ENCODE assay signal across 8 cellular contexts in the genomic region with DNA sequence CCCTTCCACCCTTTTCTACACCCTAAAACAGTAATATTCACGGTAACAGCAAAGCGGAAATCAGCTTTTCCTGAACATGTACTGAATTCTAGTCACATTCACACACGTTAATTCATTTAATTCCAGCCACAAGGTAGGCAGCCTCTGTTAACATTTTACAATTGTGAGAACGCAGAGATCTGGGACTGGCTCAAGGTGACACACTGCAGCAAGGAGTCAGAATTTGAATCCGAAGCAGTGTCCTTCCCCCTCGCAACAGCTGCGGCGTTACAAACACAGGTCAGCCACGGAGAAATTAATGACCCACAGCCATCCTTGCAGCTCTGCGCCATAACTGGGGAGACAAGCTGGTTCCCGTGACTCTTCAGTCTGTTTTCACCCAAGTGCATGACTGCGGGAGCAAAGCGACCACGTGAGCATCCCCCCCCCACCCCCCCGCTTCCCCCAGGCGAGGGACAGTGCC. TPM values are rescaled to one million over a fixed set of nuclear protein-coding genes. Genes with fewer than 3 reads are reported as not detected.
DNase-seq lines count a peak whose midpoint lies in the region; ATAC-seq and TF ChIP-seq lines count a peak whose summit lies in the region.

No MANE protein-coding gene starts in this region.

- H4K20me1 ChIP-seq in PC-9 (ENCODE audit: insufficient read depth), result peaks cover 32% of the 10 kb centered on the region

- TF ChIP-seq CTCF in PC-9 (conservative IDR thresholded peaks at IDR 0.05), result no peak

- H3K27ac ChIP-seq in PC-9, result peak overlapping the region; percentile 99

- no peaks in the 10 kb centered on the region for H3K27me3 Mint-ChIP-seq in activated CD4-positive, alpha-beta T cell treated with anti-CD3 and anti-CD28 coated beads, Interleukin-2, amount 10 ng/mL, durations not matched to agents 7 days and 5 days
- no peaks in the 10 kb centered on the region for H3K27me3 Mint-ChIP-seq in effector memory CD8-positive, alpha-beta T cell
- no peaks in the 10 kb centered on the region for H3K27me3 Mint-ChIP-seq in naive thymus-derived CD8-positive, alpha-beta T cell

- POLR2A ChIA-PET in activated CD4-positive, alpha-beta T cell treated with anti-CD3 and anti-CD28 coated beads, Interleukin-2, amount 10 ng/mL, durations not matched to agents 7 days and 5 days (lab: Charles Lee), result interaction anchor here (1.2 to 1.5 kb wide), 2 partner anchors 13 to 19 kb away, joined by 3 to 5 read pairs; no protein-coding TSS in a partner anchor
- POLR2A ChIA-PET in PC-9 (lab: Charles Lee; ENCODE audit: unreplicated experiment), result interaction anchor here (0.6 to 3.1 kb wide), 7 partner anchors 15 to 82 kb away, joined by 3 to 57 read pairs (median 6); partner anchors contain the start of gene CHCHD5
- POLR2A ChIA-PET in naive thymus-derived CD8-positive, alpha-beta T cell (lab: Charles Lee), result interaction anchor here (0.7 to 9.9 kb wide), 10 partner anchors 13 to 146 kb away, joined by 3 to 330 read pairs (median 4); partner anchors contain the start of gene CHCHD5

- peaks cover 83% of the 10 kb centered on the region for H3F3A ChIP-seq in PC-9 (ENCODE audit: insufficient read depth, low read depth)

- CTCF ChIA-PET in activated CD4-positive, alpha-beta T cell treated with anti-CD3 and anti-CD28 coated beads, Interleukin-2, amount 10 ng/mL, durations not matched to agents 7 days and 5 days (lab: Charles Lee), result interaction anchor here (0.7 to 7.6 kb wide), 11 partner anchors 9 to 81 kb away, joined by 3 to 35 read pairs (median 4); no protein-coding TSS in a partner anchor
- CTCF ChIA-PET in PC-9 (lab: Charles Lee), result interaction anchor here (0.6 to 1.7 kb wide), 6 partner anchors 11 to 60 kb away, joined by 3 to 19 read pairs (median 8); partner anchors contain the start of gene CHCHD5

- ATAC-seq in effector memory CD8-positive, alpha-beta T cell (replicated peaks), result no peak
- no peak for ATAC-seq in naive thymus-derived CD8-positive, alpha-beta T cell
- ATAC-seq in GM21381 (IDR thresholded peaks at IDR 0.05; ENCODE audit: unreplicated experiment), result no peak

- H2AFZ ChIP-seq in PC-9, result no peak overlapping the region

- DNase-seq in activated CD4-positive, alpha-beta T cell treated with anti-CD3 and anti-CD28 coated beads, Interleukin-2, amount 10 ng/mL, durations not matched to agents 7 days and 5 days, result no peak
- DNase-seq in activated CD4-positive, alpha-beta T cell treated with anti-CD3 and anti-CD28 coated beads for 4 hours, result no peak
- no peak for DNase-seq in PC-9
- DNase-seq in effector memory CD8-positive, alpha-beta T cell, result peak in 1 of 3 experiments; percentile 4
- DNase-seq in naive thymus-derived CD8-positive, alpha-beta T cell, result no peak
- no peak for DNase-seq in activated gamma-delta T cell treated with Interleukin-2 at 50 U/mL for 16 hours
- DNase-seq in NCI-H146 treated with DMSO at 0.1 percent for 48 hours (lab: John Stamatoyannopoulos, UW; ENCODE audit: unreplicated experiment), result no peak

- H3K9me3 ChIP-seq in PC-9 (ENCODE audit: insufficient read depth, low read depth), result no peaks in the 10 kb centered on the region

- peak overlapping the region; percentile 91 for H3K27ac Mint-ChIP-seq in activated CD4-positive, alpha-beta T cell treated with anti-CD3 and anti-CD28 coated beads, Interleukin-2, amount 10 ng/mL, durations not matched to agents 7 days and 5 days
- H3K27ac Mint-ChIP-seq in effector memory CD8-positive, alpha-beta T cell, result peak overlapping the region; percentile 86 to 88
- H3K27ac Mint-ChIP-seq in naive thymus-derived CD8-positive, alpha-beta T cell, result peak overlapping the region in 9 of 10 donors; percentile 49 to 95 (median 92)

- peak overlapping the region; percentile 70 for H3K4me3 ChIP-seq in PC-9

- peaks cover 61% of the 10 kb centered on the region for H3K36me3 Mint-ChIP-seq in activated CD4-positive, alpha-beta T cell treated with anti-CD3 and anti-CD28 coated beads, Interleukin-2, amount 10 ng/mL, durations not matched to agents 7 days and 5 days (ENCODE audit: low read depth)
- H3K36me3 Mint-ChIP-seq in effector memory CD8-positive, alpha-beta T cell (ENCODE audit: insufficient read depth), result peaks cover 42% of the 10 kb centered on the region
- H3K36me3 Mint-ChIP-seq in naive thymus-derived CD8-positive, alpha-beta T cell, result peaks cover 4 to 32% (median 7%) of the 10 kb centered on the region in 3 donors

- peaks cover 68% of the 10 kb centered on the region for H3K4me1 ChIP-seq in PC-9 (replicated peaks; ENCODE audit: insufficient read depth)

- H3K79me2 ChIP-seq in PC-9 (ENCODE audit: low read depth), result peaks cover 64% of the 10 kb centered on the region

- H3K4me1 Mint-ChIP-seq in activated CD4-positive, alpha-beta T cell treated with anti-CD3 and anti-CD28 coated beads, Interleukin-2, amount 10 ng/mL, durations not matched to agents 7 days and 5 days, result peaks cover 69% of the 10 kb centered on the region
- H3K4me1 Mint-ChIP-seq in effector memory CD8-positive, alpha-beta T cell (ENCODE audit: low read depth in 2 of 2), result peaks cover 59 to 60% of the 10 kb centered on the region in 2 donors
- H3K4me1 Mint-ChIP-seq in naive thymus-derived CD8-positive, alpha-beta T cell, result peaks cover 35 to 63% (median 58%) of the 10 kb centered on the region in 4 donors

- BruUV-seq in PC-9 (replicated peaks; lab: Mats Ljungman, UMichigan), result no TSS peak

- peak overlapping the region; percentile 98 for H3K4me2 ChIP-seq in PC-9

- H3K4me3 Mint-ChIP-seq in activated CD4-positive, alpha-beta T cell treated with anti-CD3 and anti-CD28 coated beads, Interleukin-2, amount 10 ng/mL, durations not matched to agents 7 days and 5 days, result peak overlapping the region; percentile 99
- peak overlapping the region; percentile 86 to 90 for H3K4me3 Mint-ChIP-seq in effector memory CD8-positive, alpha-beta T cell
- H3K4me3 Mint-ChIP-seq in naive thymus-derived CD8-positive, alpha-beta T cell, result peak overlapping the region; percentile 86 to 95 (median 90)

- no peaks in the 10 kb centered on the region for H3K27me3 ChIP-seq in PC-9 (ENCODE audit: insufficient read depth, low read depth)

- no peaks in the 10 kb centered on the region for H3K9me2 ChIP-seq in PC-9 (ENCODE audit: insufficient read depth)

- intact Hi-C loops in PC-9 (cut with micrococcal nuclease; ENCODE audit: unreplicated experiment), result loop anchor here (1.0 to 10.0 kb wide), 8 partner anchors 14 to 642 kb away; partner anchors contain the start of gene CHCHD5

- H3K9me3 Mint-ChIP-seq in activated CD4-positive, alpha-beta T cell treated with anti-CD3 and anti-CD28 coated beads, Interleukin-2, amount 10 ng/mL, durations not matched to agents 7 days and 5 days, result no peaks in the 10 kb centered on the region
- no peaks in the 10 kb centered on the region for H3K9me3 Mint-ChIP-seq in effector memory CD8-positive, alpha-beta T cell
- no peaks in the 10 kb centered on the region for H3K9me3 Mint-ChIP-seq in naive thymus-derived CD8-positive, alpha-beta T cell

- H3K36me3 ChIP-seq in PC-9 (ENCODE audit: low read depth), result peaks cover 33% of the 10 kb centered on the region

RNA-seq across cellular contexts. Expression of gene SLC20A1, which starts 0.8 kb away (rescaled TPM):
- 100 to 1,000 TPM; 165 to 167 TPM for total RNA-seq in activated CD4-positive, alpha-beta T cell treated with anti-CD3 and anti-CD28 coated beads, Interleukin-2, amount 10 ng/mL, durations not matched to agents 7 days and 5 days
- 99.9 and 106 TPM in 2 replicates for total RNA-seq in PC-9 (2021)
- total RNA-seq in naive thymus-derived CD8-positive, alpha-beta T cell, result 10 to 100 TPM; 71.2 to 75.6 TPM
- 10 to 100 TPM; 17.0 to 33.7 (median 21.2) TPM for polyA plus RNA-seq in naive thymus-derived CD8-positive, alpha-beta T cell
